Comparison of ENCODE assay signal across 12 cellular contexts in genomic region chr15:78209646-78210348, GRCh38. TPM values are rescaled to one million over a fixed set of nuclear protein-coding genes. Genes with fewer than 3 reads are reported as not detected.
DNase-seq lines count a peak whose midpoint lies in the region; ATAC-seq, FAIRE-seq and TF ChIP-seq lines count a peak whose summit lies in the region.
"Had no signal": no experiment of that assay in that cellular context is flagged by ENCODE, and none has a peak within 500 bp of the region (broad histone marks: within the 10 kb centered on the region; RNA-seq: fewer than 3 reads in every experiment).

No MANE protein-coding gene starts in this region.

- FAIRE-seq in HepG2 (lab: Jason Lieb, UNC) = no peak

- H3K9me3 ChIP-seq in right lobe of liver (no peaks in the 10 kb centered on the region), HepG2 (ENCODE audit: low read length) (no peaks in the 10 kb centered on the region), duodenal mucosa (ENCODE audit: control insufficient read depth in 1 of 2, low read length in 2 of 2) (no peaks in the 10 kb centered on the region), vagina (no peaks in the 10 kb centered on the region), upper lobe of left lung (no peaks in the 10 kb centered on the region)

- no peaks in the 10 kb centered on the region for H4K20me1 ChIP-seq in HepG2 (ENCODE audit: insufficient read depth, low read length)

- H3K27me3 ChIP-seq in right lobe of liver (no peaks in the 10 kb centered on the region), HepG2 (ENCODE audit: control insufficient read depth in 1 of 2, insufficient read depth in 2 of 2, low read length in 2 of 2) (peaks cover 2 to 40% of the 10 kb centered on the region in 2 experiments; a peak in 4 of 5 replicates), duodenal mucosa (ENCODE audit: control insufficient read depth in 1 of 2, insufficient read depth in 2 of 2, low read length in 2 of 2) (no peaks in the 10 kb centered on the region), vagina (no peaks in the 10 kb centered on the region), upper lobe of left lung (no peaks in the 10 kb centered on the region), mesendoderm (ENCODE audit: insufficient read depth, low read length, poor library complexity) (no peaks in the 10 kb centered on the region)

- no peak overlapping the region for H3K18ac ChIP-seq in mesendoderm (ENCODE audit: low read length)

- TF ChIP-seq EP300 in HepG2 (IDR thresholded peaks at IDR 0.05; ENCODE audit: low read depth in 2 of 2, low read length in 2 of 2) (no peak), HepG2 (CRISPR knock-in tag; IDR thresholded peaks at IDR 0.05; ENCODE audit: borderline replicate concordance) (no peak), upper lobe of left lung (IDR thresholded peaks at IDR 0.05) (no peak)

- H3K9ac ChIP-seq in HepG2 (ENCODE audit: insufficient read depth, low read depth, low read length) (no peak overlapping the region), duodenal mucosa (ENCODE audit: low read depth in 1 of 2, low read length in 2 of 2) (peak overlapping the region; percentile 3 to 32), mesendoderm (ENCODE audit: low read length) (no peak overlapping the region)

- H3K27ac ChIP-seq in right lobe of liver = no peak overlapping the region
- H3K27ac ChIP-seq in HepG2 (ENCODE audit: extremely low read length, insufficient read depth, low read length) = no peak overlapping the region
- H3K27ac ChIP-seq in duodenal mucosa (ENCODE audit: low read depth, low read length) = no peak overlapping the region
- H3K27ac ChIP-seq in vagina = no peak overlapping the region
- no peak overlapping the region for H3K27ac ChIP-seq in upper lobe of left lung
- H3K27ac ChIP-seq in mesendoderm (ENCODE audit: low read depth, low read length) = no peak overlapping the region

- H2BK5ac ChIP-seq in mesendoderm (ENCODE audit: low read length) = no peak overlapping the region

- intact Hi-C loops in right lobe of liver (cut with DNase I) = no loop called here
- intact Hi-C loops in HepG2 (cut with micrococcal nuclease; ENCODE audit: unreplicated experiment) = no loop called here
- intact Hi-C loops in vagina (cut with DNase I) = no loop called here

- ATAC-seq in right lobe of liver (peak; percentile 65 to 84 (median 76)), HepG2 (no peak), GM18505 (IDR thresholded peaks at IDR 0.05; ENCODE audit: unreplicated experiment) (no peak), upper lobe of left lung (ENCODE audit: low FRiP score in 2 of 2) (no peak)
- ATAC-seq: stimulated activated effector memory CD8-positive, alpha-beta T cell treated with anti-CD3 and anti-CD28 coated beads, Interleukin-12 subunit alpha, Interleukin-12 subunit beta, amount 100 ng/mL, for 72 hours had no signal

- no peak overlapping the region for H3K23ac ChIP-seq in mesendoderm (ENCODE audit: low read length)

- in situ Hi-C loops in HepG2 (cut with HindIII; ENCODE audit: extremely low pct_ligation_motif_present, low pct_unique_long_range_greater_than_20kb) = no loop called here

- BruUV-seq in HepG2 (replicated peaks; lab: Mats Ljungman, UMichigan) = no TSS peak

- H3K79me1 ChIP-seq in mesendoderm (ENCODE audit: low read length) = no peaks in the 10 kb centered on the region

- H3K4me1 ChIP-seq in right lobe of liver = peaks cover 0 to 10% (median 5%) of the 10 kb centered on the region in 4 donors
- H3K4me1 ChIP-seq in HepG2 (ENCODE audit: insufficient read depth, low read length) = no peaks in the 10 kb centered on the region
- H3K4me1 ChIP-seq in duodenal mucosa (ENCODE audit: control insufficient read depth in 1 of 2, insufficient read depth in 2 of 2, low read length in 2 of 2) = peaks cover 41 to 53% of the 10 kb centered on the region in 2 donors
- peaks cover 61% of the 10 kb centered on the region for H3K4me1 ChIP-seq in vagina
- peaks cover 0 to 3% (median 0%) of the 10 kb centered on the region in 4 donors for H3K4me1 ChIP-seq in upper lobe of left lung
- no peaks in the 10 kb centered on the region for H3K4me1 ChIP-seq in mesendoderm (ENCODE audit: control insufficient read depth, low read depth, low read length)

- no peak overlapping the region for H3K56ac ChIP-seq in mesendoderm (ENCODE audit: low read length)

- no peak overlapping the region for H2BK120ac ChIP-seq in mesendoderm (ENCODE audit: low read depth, low read length)

- no peak overlapping the region for H3K4ac ChIP-seq in mesendoderm (ENCODE audit: low read depth, low read length)

- no peak overlapping the region for H2AFZ ChIP-seq in HepG2 (ENCODE audit: low read length)

- WGBS in right lobe of liver (ENCODE audit: insufficient coverage, low coverage, low lambda C conversion rate, missing lambda C conversion rate) = 24% methylated on average over 6 of the region's 9 CpGs
- 53% methylated on average over 6 of the region's 9 CpGs for WGBS in HepG2 (ENCODE audit: low lambda C conversion rate)
- 59 to 74% methylated on average over 8 to 9 of the region's 9 CpGs for WGBS in upper lobe of left lung, 2 donors
- whole genome bisulfite sequencing in mesendoderm (ENCODE audit: extremely low coverage, insufficient coverage, low lambda C conversion rate) = no CpG with 5 or more reads among the region's 9 CpGs

- H4K5ac ChIP-seq in mesendoderm (ENCODE audit: low read length) = no peak overlapping the region

- DNase-seq in right lobe of liver = peak in 2 of 3 donors; percentile 65 to 78
- DNase-seq in HepG2 (ENCODE audit: low spot score) = no peak
- DNase-seq in mucosa of gallbladder (ENCODE audit: low spot score) = peak; percentile 78
- peak; percentile 49 to 67 for DNase-seq in vagina (ENCODE audit: extremely low spot score in 2 of 2)
- no peak for DNase-seq in upper lobe of left lung
- DNase-seq in mesendoderm = no peak
- DNase-seq: effector memory CD4-positive, alpha-beta T cell; naive B cell; SHP77 had no signal

- no peaks in the 10 kb centered on the region for H3K36me3 ChIP-seq in right lobe of liver
- no peaks in the 10 kb centered on the region for H3K36me3 ChIP-seq in HepG2 (replicated peaks in 1 of 2; ENCODE audit: control insufficient read depth in 1 of 2, insufficient read depth in 2 of 2, low read length in 2 of 2)
- no peaks in the 10 kb centered on the region for H3K36me3 ChIP-seq in duodenal mucosa (ENCODE audit: control insufficient read depth in 1 of 2, insufficient read depth in 2 of 2, low read length in 2 of 2)
- no peaks in the 10 kb centered on the region for H3K36me3 ChIP-seq in vagina
- no peaks in the 10 kb centered on the region for H3K36me3 ChIP-seq in upper lobe of left lung
- no peaks in the 10 kb centered on the region for H3K36me3 ChIP-seq in mesendoderm (ENCODE audit: control insufficient read depth, insufficient read depth, low read length)

- TF ChIP-seq POLR2A in right lobe of liver (IDR thresholded peaks at IDR 0.05) (no peak), HepG2 (IDR thresholded peaks at IDR 0.05; ENCODE audit: insufficient read depth in 1 of 2, low read depth in 2 of 2, low read length in 2 of 2) (no peak), vagina (IDR thresholded peaks at IDR 0.05) (no peak), GM18505 (IDR thresholded peaks at IDR 0.05; ENCODE audit: borderline replicate concordance, extremely low read depth, insufficient read depth, insufficient read length) (no peak), upper lobe of left lung (IDR thresholded peaks at IDR 0.05) (no peak)

- H3K4me2 ChIP-seq in HepG2 (ENCODE audit: low read depth, low read length) = no peak overlapping the region
- H3K4me2 ChIP-seq in mesendoderm (ENCODE audit: low read length) = no peak overlapping the region

- CTCF ChIA-PET in HepG2 (lab: Yijun Ruan, JAX; ENCODE audit: low intra/inter-chr PET ratio, low total read pairs) = no interaction called here

- no peak for TF ChIP-seq RAD21 in HepG2 (CRISPR knock-in tag; IDR thresholded peaks at IDR 0.05)

- TF ChIP-seq CTCF in right lobe of liver (IDR thresholded peaks at IDR 0.05) (no peak), HepG2 (CRISPR knock-in tag; IDR thresholded peaks at IDR 0.05) (no peak), vagina (IDR thresholded peaks at IDR 0.05) (no peak), upper lobe of left lung (IDR thresholded peaks at IDR 0.05) (no peak)

- no peak overlapping the region for H4K8ac ChIP-seq in mesendoderm (ENCODE audit: low read depth, low read length)

- H2BK15ac ChIP-seq in mesendoderm (replicated peaks; ENCODE audit: low read depth) = no peak overlapping the region

- POLR2A ChIA-PET in HepG2 (lab: Yijun Ruan, JAX) = no interaction called here

- H3K4me3 ChIP-seq in right lobe of liver (no peak overlapping the region), HepG2 (replicated peaks in 1 of 3; ENCODE audit: insufficient read depth in 1 of 3, low read depth in 2 of 3, low read length in 3 of 3) (no peak overlapping the region), duodenal mucosa (ENCODE audit: low read depth in 1 of 2, low read length in 2 of 2) (no peak overlapping the region), vagina (no peak overlapping the region), upper lobe of left lung (no peak overlapping the region), mesendoderm (ENCODE audit: low read length) (no peak overlapping the region)

- H3K79me2 ChIP-seq in HepG2 (ENCODE audit: insufficient read depth, low read length) = no peaks in the 10 kb centered on the region
- H3K79me2 ChIP-seq in mesendoderm (ENCODE audit: control insufficient read depth, insufficient read depth, low read length) = no peaks in the 10 kb centered on the region

- no peak overlapping the region for H2AK5ac ChIP-seq in mesendoderm (ENCODE audit: low read length)

RNA-seq across cellular contexts. Expression of gene ACSBG1, which starts 24.6 kb away (rescaled TPM):
- total RNA-seq in right lobe of liver = not detected
- total RNA-seq in HepG2 (2016; rRNA removed; fragmentation: Illumina TruSeq; extraction: Trizol) = 0.35 and 0.97 TPM in 2 replicates
- not detected in 2 replicates for total RNA-seq in HepG2 (2016; cell fraction: cytosol; rRNA removed; fragmentation: Illumina TruSeq; extraction: Trizol; ENCODE audit: low read depth)
- total RNA-seq in HepG2 (2016; cell fraction: insoluble cytoplasmic fraction; rRNA removed; fragmentation: Illumina TruSeq; extraction: Trizol) = 0.56 and 0.76 TPM in 2 replicates
- total RNA-seq in HepG2 (2016; cell fraction: membrane; rRNA removed; fragmentation: Illumina TruSeq; extraction: Trizol) = 0.14 and 0.40 TPM in 2 replicates
- 0.31 and 0.84 TPM in 2 replicates for total RNA-seq in HepG2 (2016; cell fraction: nucleus; rRNA removed; fragmentation: Illumina TruSeq; extraction: Trizol)
- 0.71 and 0.81 TPM in 2 replicates for polyA plus RNA-seq in HepG2 (2011; rRNA removed)
- polyA plus RNA-seq in HepG2 (2011; cell fraction: cytosol; rRNA removed) = 0.45 and 1.1 TPM in 2 replicates
- polyA plus RNA-seq in HepG2 (2011; cell fraction: nucleus; rRNA removed) = 2.1 and 2.6 TPM in 2 replicates
- 0.74 and 0.77 TPM in 2 replicates for polyA plus RNA-seq in HepG2 (2012)
- polyA plus RNA-seq in HepG2 (2016; cell fraction: cytosol; fragmentation: Illumina TruSeq; extraction: Trizol; ENCODE audit: low read depth) = 0.10 and 0.26 TPM in 2 replicates
- polyA plus RNA-seq in HepG2 (2016; cell fraction: insoluble cytoplasmic fraction; fragmentation: Illumina TruSeq; extraction: Trizol; ENCODE audit: low read depth) = 0.36 and 0.49 TPM in 2 replicates
- polyA plus RNA-seq in HepG2 (2016; cell fraction: membrane; fragmentation: Illumina TruSeq; extraction: Trizol; ENCODE audit: low read depth) = 0.10 and 0.29 TPM in 2 replicates
- 1.1 and 1.2 TPM in 2 replicates for polyA plus RNA-seq in HepG2 (2016; cell fraction: nucleus; fragmentation: Illumina TruSeq; extraction: Trizol; ENCODE audit: insufficient read depth, low read depth)
- polyA minus RNA-seq in HepG2 (2011; rRNA and poly(A)+ RNA removed; ENCODE audit: low replicate concordance) = 3.6 and 4.7 TPM in 2 replicates
- 1.6 and 1.8 TPM in 2 replicates for polyA minus RNA-seq in HepG2 (2011; cell fraction: cytosol; rRNA and poly(A)+ RNA removed)
- 1.3 and 1.6 TPM in 2 replicates for polyA minus RNA-seq in HepG2 (2011; cell fraction: nucleus; rRNA and poly(A)+ RNA removed)
- total RNA-seq in mucosa of gallbladder = 0.83 TPM
- total RNA-seq in vagina = 3.4 TPM
- 1 to 10 TPM in 4 of 6 donors, under 1 TPM in 1, not detected in 1; 0.22 to 7.3 (median 2.3) TPM for total RNA-seq in upper lobe of left lung
- polyA plus RNA-seq in mesendoderm (2013, experiment 1 of 2) = 1.6 TPM
- polyA plus RNA-seq in mesendoderm (2013, experiment 2 of 2) = 1.5 TPM

RNA-seq across cellular contexts. Expression of gene DNAJA4, which starts 54.6 kb away (rescaled TPM):
- 1 to 10 TPM in 4 of 6 experiments, under 1 TPM in 2; 0.73 to 3.4 (median 1.9) TPM for total RNA-seq in right lobe of liver
- not detected in 2 replicates for total RNA-seq in HepG2 (2016; rRNA removed; fragmentation: Illumina TruSeq; extraction: Trizol)
- not detected in 2 replicates for total RNA-seq in HepG2 (2016; cell fraction: cytosol; rRNA removed; fragmentation: Illumina TruSeq; extraction: Trizol; ENCODE audit: low read depth)
- not detected in 2 replicates for total RNA-seq in HepG2 (2016; cell fraction: insoluble cytoplasmic fraction; rRNA removed; fragmentation: Illumina TruSeq; extraction: Trizol)
- not detected in 2 replicates for total RNA-seq in HepG2 (2016; cell fraction: membrane; rRNA removed; fragmentation: Illumina TruSeq; extraction: Trizol)
- total RNA-seq in HepG2 (2016; cell fraction: nucleus; rRNA removed; fragmentation: Illumina TruSeq; extraction: Trizol) = not detected in 2 replicates
- polyA plus RNA-seq in HepG2 (2011; rRNA removed) = not detected in 2 replicates
- not detected in 2 replicates for polyA plus RNA-seq in HepG2 (2011; cell fraction: cytosol; rRNA removed)
- polyA plus RNA-seq in HepG2 (2011; cell fraction: nucleus; rRNA removed) = not detected in 2 replicates
- 0.56 and 0.99 TPM in 2 replicates for polyA plus RNA-seq in HepG2 (2012)
- polyA plus RNA-seq in HepG2 (2016; cell fraction: cytosol; fragmentation: Illumina TruSeq; extraction: Trizol; ENCODE audit: low read depth) = not detected in 2 replicates
- polyA plus RNA-seq in HepG2 (2016; cell fraction: insoluble cytoplasmic fraction; fragmentation: Illumina TruSeq; extraction: Trizol; ENCODE audit: low read depth) = not detected in 2 replicates
- polyA plus RNA-seq in HepG2 (2016; cell fraction: membrane; fragmentation: Illumina TruSeq; extraction: Trizol; ENCODE audit: low read depth) = not detected in 2 replicates
- not detected in 2 replicates for polyA plus RNA-seq in HepG2 (2016; cell fraction: nucleus; fragmentation: Illumina TruSeq; extraction: Trizol; ENCODE audit: insufficient read depth, low read depth)
- polyA minus RNA-seq in HepG2 (2011; rRNA and poly(A)+ RNA removed; ENCODE audit: low replicate concordance) = 73.6 TPM in 1 of 2 replicates, not detected in the other
- 0.49 and 1.8 TPM in 2 replicates for polyA minus RNA-seq in HepG2 (2011; cell fraction: cytosol; rRNA and poly(A)+ RNA removed)
- polyA minus RNA-seq in HepG2 (2011; cell fraction: nucleus; rRNA and poly(A)+ RNA removed) = 0.52 and 0.62 TPM in 2 replicates
- total RNA-seq in mucosa of gallbladder = 36.9 TPM
- 26.5 TPM for total RNA-seq in vagina
- 10 to 100 TPM in 5 of 6 donors, 1 to 10 TPM in 1; 9.1 to 76.8 (median 19.9) TPM for total RNA-seq in upper lobe of left lung
- polyA plus RNA-seq in mesendoderm (2013, experiment 1 of 2) = 1.1 TPM
- 1.2 TPM for polyA plus RNA-seq in mesendoderm (2013, experiment 2 of 2)

Comparison
In these comparisons a context has a peak if more than half of its experiments do, and no peak if none do; other contexts are left out.
1. ATAC-seq: peak in right lobe of liver (4 of 4); none in HepG2 (single experiment), GM18505 (single experiment) and upper lobe of left lung (0 of 2).
2. DNase-seq: peak in right lobe of liver (2 of 3), mucosa of gallbladder (single experiment) and vagina (2 of 2); none in HepG2 (single experiment), upper lobe of left lung (0 of 2) and mesendoderm (single experiment).
3. H3K9ac ChIP-seq: peak in duodenal mucosa (2 of 2); none in HepG2 (single experiment) and mesendoderm (single experiment).